ENCODE assay signal across 8 cellular contexts in genomic region chr20:40990542-40991120, GRCh38. TPM values are rescaled to one million over a fixed set of nuclear protein-coding genes. Genes with fewer than 3 reads are reported as not detected.
DNase-seq lines count a peak whose midpoint lies in the region; ATAC-seq, FAIRE-seq and TF ChIP-seq lines count a peak whose summit lies in the region.

No MANE protein-coding gene starts in this region.

- peak; percentile 60 for DNase-seq in GM12892 (ENCODE audit: insufficient read length)
- DNase-seq in NCI-H1930 (lab: John Stamatoyannopoulos, UW), result peak; percentile 50 to 66
- peak in 4 of 5 experiments; percentile 23 to 84 (median 46) for DNase-seq in T-helper 2 cell
- DNase-seq in anterior cingulate cortex (lab: John Stamatoyannopoulos, UW), result peak in 52 of 58 donors; percentile 8 to 83 (median 51)
- DNase-seq in right cardiac atrium, result peak; percentile 79 to 92 (median 84)
- DNase-seq in gastrocnemius medialis, result peak; percentile 52 to 66

- in situ Hi-C loops in gastrocnemius medialis (cut with MboI; ENCODE audit: low sequenced_read_pairs in 4 of 4), result loop anchor here in 3 of 4 donors (5.0 to 25.0 kb wide), 2 partner anchors 102 to 347 kb away; partner anchors contain the start of gene LPIN3 (in 3 of the 3)

- no peak overlapping the region for H3K27ac ChIP-seq in right cardiac atrium (ENCODE audit: low read length)
- H3K27ac ChIP-seq in gastrocnemius medialis, result no peak overlapping the region

- ATAC-seq in HG02943 (IDR thresholded peaks at IDR 0.05; ENCODE audit: low read depth, unreplicated experiment) (peak; percentile 56), right cardiac atrium (peak; percentile 97 to 99), gastrocnemius medialis (peak; percentile 96 to 98), GM18502 (IDR thresholded peaks at IDR 0.05; ENCODE audit: poor library complexity, unreplicated experiment) (no peak)

- intact Hi-C loops in right cardiac atrium (cut with DNase I), result loop anchor here in 2 of 4 donors (2.0 to 5.0 kb wide), 3 partner anchors 87 to 104 kb away; no protein-coding TSS in a partner anchor
- intact Hi-C loops in gastrocnemius medialis (cut with DNase I; ENCODE audit: low total_unique reads), result loop anchor here (1.0 to 5.0 kb wide), 2 partner anchors 105 to 352 kb away; partner anchors contain the start of gene LPIN3

- peak; percentile 34 to 83 (median 75) for TF ChIP-seq CTCF in gastrocnemius medialis (IDR thresholded peaks at IDR 0.05 in 4 of 5, conservative IDR thresholded peaks at IDR 0.05 in 1 of 5)

- H3K9me3 ChIP-seq in right cardiac atrium (ENCODE audit: control insufficient read depth, low read length), result no peaks in the 10 kb centered on the region
- H3K9me3 ChIP-seq in gastrocnemius medialis, result no peaks in the 10 kb centered on the region

- 31% methylated on average over 10 of the region's 10 CpGs for WGBS in right cardiac atrium

- H3K4me1 ChIP-seq in right cardiac atrium (ENCODE audit: control insufficient read depth, insufficient read depth, low read length) (no peaks in the 10 kb centered on the region), gastrocnemius medialis (no peaks in the 10 kb centered on the region)

- H3K36me3 ChIP-seq in gastrocnemius medialis, result no peaks in the 10 kb centered on the region

- peak; percentile 65 for FAIRE-seq in GM12892 (lab: Jason Lieb, UNC)

- no peaks in the 10 kb centered on the region for H3K27me3 ChIP-seq in right cardiac atrium (ENCODE audit: control insufficient read depth, insufficient read depth)
- no peaks in the 10 kb centered on the region for H3K27me3 ChIP-seq in gastrocnemius medialis

- H3K4me3 ChIP-seq in right cardiac atrium (ENCODE audit: low read length), result no peak overlapping the region
- H3K4me3 ChIP-seq in gastrocnemius medialis, result no peak overlapping the region

- TF ChIP-seq POLR2A in GM12892 (IDR thresholded peaks at IDR 0.05; ENCODE audit: low read depth, low read length), result no peak
- no peak for TF ChIP-seq POLR2A in gastrocnemius medialis (IDR thresholded peaks at IDR 0.05)

RNA-seq across cellular contexts. Expression of gene TOP1, which starts 38.0 kb away (rescaled TPM):
- polyA plus RNA-seq in GM12892 (2012; ENCODE audit: missing spikeins), result 69.1 TPM
- total RNA-seq in right cardiac atrium (10 to 100 TPM; 24.6 to 30.7 (median 28.8) TPM), gastrocnemius medialis (10 to 100 TPM in 3 of 4 donors, 1 to 10 TPM in 1; 9.4 to 13.6 (median 12.2) TPM)
- polyA plus RNA-seq in right cardiac atrium, result 16.7 TPM
